ENCODE assay signal across 8 cellular contexts in genomic region chr17:78637643-78638042, GRCh38.
"Had no signal": no experiment of that assay in that cellular context is flagged by ENCODE, and none has a peak within 500 bp of the region (broad histone marks: within the 10 kb centered on the region; RNA-seq: fewer than 3 reads in every experiment).

No MANE protein-coding gene starts in this region.

- H3K9me3 Mint-ChIP-seq: GM23338, H9 had no signal

- ATAC-seq: GM23338 had no signal

- FAIRE-seq: H1, H54 had no signal

- H3K4me2 ChIP-seq: GM23338 had no signal

- H2AFZ ChIP-seq: GM23338 had no signal

- H3K27ac Mint-ChIP-seq: GM23338 had no signal

- H3K27ac ChIP-seq: HL-60 had no signal

- H3K4me3 ChIP-seq: GM23338 had no signal

- DNase-seq: H9, HCEC 1CT, IMR-90, KBM-7 had no signal

- H3K4me1 Mint-ChIP-seq: GM23338, H9 had no signal

- H3K4me3 Mint-ChIP-seq: GM23338, H9 had no signal
